In genomic region chrX:1493877-1494510, GRCh38 we compare ENCODE assay signal across 1 cellular context.
TF ChIP-seq lines count a peak whose summit lies in the region.

No MANE protein-coding gene starts in this region.

TF ChIP-seq in A549, 52 proteins besides CTCF, POLR2A, EP300 and RAD21 (continued from another document):
- TF ChIP-seq, protein P1, sequence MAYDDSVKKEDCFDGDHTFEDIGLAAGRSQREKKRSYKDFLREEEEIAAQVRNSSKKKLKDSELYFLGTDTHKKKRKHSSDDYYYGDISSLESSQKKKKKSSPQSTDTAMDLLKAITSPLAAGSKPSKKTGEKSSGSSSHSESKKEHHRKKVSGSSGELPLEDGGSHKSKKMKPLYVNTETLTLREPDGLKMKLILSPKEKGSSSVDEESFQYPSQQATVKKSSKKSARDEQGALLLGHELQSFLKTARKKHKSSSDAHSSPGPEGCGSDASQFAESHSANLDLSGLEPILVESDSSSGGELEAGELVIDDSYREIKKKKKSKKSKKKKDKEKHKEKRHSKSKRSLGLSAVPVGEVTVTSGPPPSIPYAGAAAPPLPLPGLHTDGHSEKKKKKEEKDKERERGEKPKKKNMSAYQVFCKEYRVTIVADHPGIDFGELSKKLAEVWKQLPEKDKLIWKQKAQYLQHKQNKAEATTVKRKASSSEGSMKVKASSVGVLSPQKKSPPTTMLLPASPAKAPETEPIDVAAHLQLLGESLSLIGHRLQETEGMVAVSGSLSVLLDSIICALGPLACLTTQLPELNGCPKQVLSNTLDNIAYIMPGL (CRISPR knock-in tag; IDR thresholded peaks at IDR 0.05; ENCODE audit: borderline replicate concordance) = no peak
- TF ChIP-seq CHD2 (IDR thresholded peaks at IDR 0.05; ENCODE audit: low read length, partially characterized antibody) (no peak), FOSL2 (IDR thresholded peaks at IDR 0.05) (no peak), FOSL2 (CRISPR knock-in tag; IDR thresholded peaks at IDR 0.05) (no peak), KDM5A (IDR thresholded peaks at IDR 0.05) (no peak)
